1 cellular context compared by ENCODE assay signal in genomic region chr2:74481432-74481831, GRCh38.
TF ChIP-seq lines count a peak whose summit lies in the region.

No MANE protein-coding gene starts in this region.

TF ChIP-seq in endothelial cell of umbilical vein, 7 proteins besides CTCF, POLR2A, EP300 and RAD21 (continued from another document):
- TF ChIP-seq, protein P1, sequence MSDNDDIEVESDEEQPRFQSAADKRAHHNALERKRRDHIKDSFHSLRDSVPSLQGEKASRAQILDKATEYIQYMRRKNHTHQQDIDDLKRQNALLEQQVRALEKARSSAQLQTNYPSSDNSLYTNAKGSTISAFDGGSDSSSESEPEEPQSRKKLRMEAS (IDR thresholded peaks at IDR 0.05; ENCODE audit: insufficient read depth, insufficient read length): no peak
- TF ChIP-seq EZH2 (IDR thresholded peaks at IDR 0.05; ENCODE audit: borderline replicate concordance, low read depth, low read length, severe bottlenecking) (no peak), FOS (IDR thresholded peaks at IDR 0.05; ENCODE audit: borderline replicate concordance, insufficient read depth, low read length) (no peak)
